ENCODE assay signal across 8 cellular contexts in the genomic region with DNA sequence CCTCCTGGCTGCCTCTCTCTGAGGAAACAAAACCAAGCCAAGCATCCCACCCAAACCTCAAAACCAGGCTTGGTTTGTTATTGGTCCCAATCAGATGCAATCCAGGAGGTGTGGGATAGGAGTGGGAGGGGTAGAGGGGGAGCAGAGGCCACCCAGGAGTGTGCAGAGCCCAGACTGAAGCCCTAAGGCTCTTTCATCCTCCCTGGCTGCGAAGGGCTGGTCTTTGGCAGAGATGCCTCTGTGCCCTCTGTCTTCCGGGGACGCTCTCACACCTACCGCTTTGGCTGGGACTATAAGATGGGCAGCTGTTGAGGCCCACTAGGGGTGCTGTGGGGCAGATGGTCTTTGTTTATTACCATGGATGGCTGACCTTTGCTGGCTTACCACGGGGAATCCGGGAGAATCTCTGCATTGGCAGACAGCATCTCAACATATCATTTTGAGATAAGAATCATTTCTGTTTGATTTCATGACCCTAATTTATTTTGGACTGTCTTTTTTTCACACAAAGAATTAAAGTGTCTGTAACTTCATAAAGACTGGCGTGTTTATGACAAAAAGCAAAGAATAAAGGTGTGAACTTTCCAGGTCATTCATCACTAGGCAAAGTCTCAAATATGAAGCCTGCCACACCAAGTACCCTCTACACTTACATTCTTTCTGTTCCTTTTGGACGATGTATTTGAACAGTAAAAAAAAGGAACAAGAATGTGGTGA. TPM values are rescaled to one million over a fixed set of nuclear protein-coding genes. Genes with fewer than 3 reads are reported as not detected.
A peak's percentile ranks its signal among the peaks of the same experiment; 100 is the strongest.
DNase-seq lines count a peak whose midpoint lies in the region; ATAC-seq and TF ChIP-seq lines count a peak whose summit lies in the region.

No MANE protein-coding gene starts in this region.

- POLR2A ChIA-PET in HCT116 (lab: Charles Lee): no interaction called here

- H3K4me1 ChIP-seq in HCT116 (ENCODE audit: control insufficient read depth in 1 of 2, insufficient read depth in 2 of 2, low read length in 2 of 2): peaks cover 2 to 19% of the 10 kb centered on the region in 2 experiments; a peak in 3 of 4 replicates

- no peaks in the 10 kb centered on the region for H3K36me3 Mint-ChIP-seq in natural killer cell

- ATAC-seq in HCT116 (peak; percentile 96), natural killer cell (peak; percentile 83 to 99 (median 98))

- no peak for TF ChIP-seq POLR2A in HCT116 (IDR thresholded peaks at IDR 0.05; ENCODE audit: borderline replicate concordance, extremely low read depth, insufficient read depth, insufficient read length)

- no peaks in the 10 kb centered on the region for H3K36me3 ChIP-seq in HCT116 (ENCODE audit: control insufficient read depth in 1 of 2, insufficient read depth in 2 of 2, low read length in 2 of 2)

- H3K9ac ChIP-seq in HCT116 (ENCODE audit: low read length): no peak overlapping the region

- H3K4me1 Mint-ChIP-seq in natural killer cell: peaks cover 9% of the 10 kb centered on the region in 2 donors

- no peaks in the 10 kb centered on the region for H3K79me2 ChIP-seq in HCT116 (ENCODE audit: insufficient read depth, low read length)

- H3K4me3 Mint-ChIP-seq in natural killer cell: no peak overlapping the region

- H3K4me3 ChIP-seq in HCT116 (replicated peaks in 1 of 2; ENCODE audit: low read depth in 1 of 2, low read length in 2 of 2): no peak overlapping the region
- no peak overlapping the region for H3K4me3 ChIP-seq in epithelial cell of esophagus (ENCODE audit: low read length)

- intact Hi-C loops in HCT116 (cut with micrococcal nuclease) (loop anchor here (2.0 kb wide), 1 partner anchor 168 kb away; the partner anchor contains the start of gene MKRN1), natural killer cell (cut with micrococcal nuclease) (no loop called here)

- BruUV-seq in HCT116 (replicated peaks; lab: Mats Ljungman, UMichigan): no TSS peak

- TF ChIP-seq CTCF in 22Rv1 (IDR thresholded peaks at IDR 0.05) (peak; percentile 76), HCT116 (IDR thresholded peaks at IDR 0.05 in 2 of 3, conservative IDR thresholded peaks at IDR 0.05 in 1 of 3; ENCODE audit: borderline replicate concordance in 1 of 3, insufficient read depth in 1 of 3, low read depth in 2 of 3, low read length in 2 of 3) (peak; percentile 82 to 92 (median 84); a peak in 5 of 6 replicates), VCaP (conservative IDR thresholded peaks at IDR 0.05) (peak; percentile 63), epithelial cell of esophagus (IDR thresholded peaks at IDR 0.05; ENCODE audit: insufficient read depth, low read depth, low read length, missing control alignments) (peak; percentile 41), natural killer cell (IDR thresholded peaks at IDR 0.05) (peak; percentile 56)

- H3K27ac Mint-ChIP-seq in natural killer cell: peak overlapping the region in 1 of 2 donors; percentile 31

- DNase-seq in ELR (ENCODE audit: low read depth) (peak; percentile 69), HCT116 (ENCODE audit: low read depth, low spot score) (peak; percentile 50), NCI-H1105 treated with DMSO at 0.1 percent for 48 hours (lab: John Stamatoyannopoulos, UW) (peak; percentile 69), epithelial cell of esophagus (ENCODE audit: low read depth) (no peak), natural killer cell (peak; percentile 31), hippocampal formation (lab: John Stamatoyannopoulos, UW) (no peak)

- peak overlapping the region; percentile 28; the same call in 1 of the 2 replicates for H3K4me2 ChIP-seq in HCT116 (ENCODE audit: low read length)

- RAD21 ChIA-PET in HCT116 (lab: Charles Lee; ENCODE audit: low non-redundant PET in 1 of 2, low total read pairs in 2 of 2, uncharacterized antibody in 2 of 2, unreplicated experiment in 2 of 2): interaction anchor here in 1 of 2 experiments (0.7 kb wide), 1 partner anchor 127 kb away, joined by 6 read pairs; no protein-coding TSS in a partner anchor

- CTCF ChIA-PET in HCT116 (lab: Charles Lee): interaction anchor here (0.6 to 2.5 kb wide), 4 partner anchors 116 to 642 kb away, joined by 3 to 9 read pairs (median 4); no protein-coding TSS in a partner anchor

- no peaks in the 10 kb centered on the region for H3K27me3 ChIP-seq in HCT116 (ENCODE audit: insufficient read depth, low read length)

- H3K9me3 Mint-ChIP-seq in natural killer cell: no peaks in the 10 kb centered on the region

- no peaks in the 10 kb centered on the region for H4K20me1 ChIP-seq in HCT116 (ENCODE audit: insufficient read depth)

- H3K27ac ChIP-seq in 22Rv1: no peak overlapping the region
- no peak overlapping the region for H3K27ac ChIP-seq in HCT116 (ENCODE audit: low read depth, low read length)
- H3K27ac ChIP-seq in VCaP: no peak overlapping the region

- peak; percentile 59 for TF ChIP-seq RAD21 in HCT116 (IDR thresholded peaks at IDR 0.05; ENCODE audit: low read depth)

- no peaks in the 10 kb centered on the region for H3K9me2 ChIP-seq in HCT116 (ENCODE audit: insufficient read depth)

- H3K9me3 ChIP-seq in HCT116 (ENCODE audit: control insufficient read depth in 1 of 2, insufficient read depth in 1 of 2, low read depth in 1 of 2, low read length in 2 of 2): no peaks in the 10 kb centered on the region

- H3K27me3 Mint-ChIP-seq in natural killer cell (ENCODE audit: low read depth in 2 of 2): peaks cover 8 to 24% of the 10 kb centered on the region in 2 donors

- H2AFZ ChIP-seq in HCT116 (ENCODE audit: low read depth, low read length, poor library complexity, severe bottlenecking): peak overlapping the region; percentile 88

TF ChIP-seq in HCT116, 20 proteins besides CTCF, POLR2A, EP300 and RAD21:
- TF ChIP-seq CEBPB (IDR thresholded peaks at IDR 0.05; ENCODE audit: low read depth) (no peak), POLR2AphosphoS5 (IDR thresholded peaks at IDR 0.05; ENCODE audit: low read depth, low read length) (no peak), EGR1 (IDR thresholded peaks at IDR 0.05; ENCODE audit: low read depth) (no peak), FOSL1 (IDR thresholded peaks at IDR 0.05; ENCODE audit: low read depth) (no peak), ELF1 (IDR thresholded peaks at IDR 0.05; ENCODE audit: borderline replicate concordance, low read depth) (no peak), SIN3A (IDR thresholded peaks at IDR 0.05; ENCODE audit: low read depth) (no peak), EZH2phosphoT487 (IDR thresholded peaks at IDR 0.05; ENCODE audit: borderline replicate concordance) (no peak), TCF7L2 (IDR thresholded peaks at IDR 0.05; ENCODE audit: borderline replicate concordance, extremely low read depth, insufficient read depth, insufficient read length) (no peak), SP1 (IDR thresholded peaks at IDR 0.05; ENCODE audit: low read depth) (no peak), CBX3 (IDR thresholded peaks at IDR 0.05; ENCODE audit: low read depth) (peak; percentile 76; the same call in 1 of the 2 replicates), REST (IDR thresholded peaks at IDR 0.05; ENCODE audit: low read depth) (no peak), ZFX (IDR thresholded peaks at IDR 0.05) (no peak), EZH2 (IDR thresholded peaks at IDR 0.05) (no peak), YY1 (IDR thresholded peaks at IDR 0.05; ENCODE audit: extremely low read depth, insufficient replicate concordance, low read depth, low read length) (no peak), SRF (IDR thresholded peaks at IDR 0.05; ENCODE audit: low read depth) (no peak)
- TF ChIP-seq, protein P1, sequence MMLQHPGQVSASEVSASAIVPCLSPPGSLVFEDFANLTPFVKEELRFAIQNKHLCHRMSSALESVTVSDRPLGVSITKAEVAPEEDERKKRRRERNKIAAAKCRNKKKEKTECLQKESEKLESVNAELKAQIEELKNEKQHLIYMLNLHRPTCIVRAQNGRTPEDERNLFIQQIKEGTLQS (IDR thresholded peaks at IDR 0.05): no peak
- TF ChIP-seq, protein P2, sequence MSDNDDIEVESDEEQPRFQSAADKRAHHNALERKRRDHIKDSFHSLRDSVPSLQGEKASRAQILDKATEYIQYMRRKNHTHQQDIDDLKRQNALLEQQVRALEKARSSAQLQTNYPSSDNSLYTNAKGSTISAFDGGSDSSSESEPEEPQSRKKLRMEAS (IDR thresholded peaks at IDR 0.05): peak; percentile 48

RNA-seq across cellular contexts. Expression of gene DENND2A, which starts 6.5 kb away (rescaled TPM):
- total RNA-seq in HCT116 (2021; ENCODE audit: unreplicated experiment) (0.12 TPM), natural killer cell (under 1 TPM in 1 of 3 donors, not detected in 2; 0.12 TPM)
- 0.15 and 0.18 TPM in 2 replicates for polyA plus RNA-seq in HCT116 (2012)

RNA-seq across cellular contexts. Expression of gene ADCK2, which starts 25.7 kb away (rescaled TPM):
- total RNA-seq in HCT116 (2021; ENCODE audit: unreplicated experiment) (16.9 TPM), natural killer cell (10 to 100 TPM; 12.6 to 20.7 (median 15.8) TPM)
- polyA plus RNA-seq in HCT116 (2012): 23.2 and 25.1 TPM in 2 replicates

RNA-seq across cellular contexts. Expression of gene NDUFB2, which starts 49.4 kb away (rescaled TPM):
- 143 TPM for total RNA-seq in HCT116 (2021; ENCODE audit: unreplicated experiment)
- 186 and 201 TPM in 2 replicates for polyA plus RNA-seq in HCT116 (2012)
- 100 to 1,000 TPM; 152 to 177 (median 177) TPM for total RNA-seq in natural killer cell

Comparison
In these comparisons a context has a peak if more than half of its experiments do, and no peak if none do; other contexts are left out.
1. DNase-seq: peak in ELR (single experiment), HCT116 (single experiment), NCI-H1105 treated with DMSO at 0.1 percent for 48 hours (single experiment) and natural killer cell (single experiment); none in epithelial cell of esophagus (single experiment) and hippocampal formation (0 of 2).
2. Peak in every context shown above with its lines, with median percentiles within 50 percentile points of each other: CTCF ChIP-seq.